26 cellular contexts compared by ENCODE assay signal in the genomic region with DNA sequence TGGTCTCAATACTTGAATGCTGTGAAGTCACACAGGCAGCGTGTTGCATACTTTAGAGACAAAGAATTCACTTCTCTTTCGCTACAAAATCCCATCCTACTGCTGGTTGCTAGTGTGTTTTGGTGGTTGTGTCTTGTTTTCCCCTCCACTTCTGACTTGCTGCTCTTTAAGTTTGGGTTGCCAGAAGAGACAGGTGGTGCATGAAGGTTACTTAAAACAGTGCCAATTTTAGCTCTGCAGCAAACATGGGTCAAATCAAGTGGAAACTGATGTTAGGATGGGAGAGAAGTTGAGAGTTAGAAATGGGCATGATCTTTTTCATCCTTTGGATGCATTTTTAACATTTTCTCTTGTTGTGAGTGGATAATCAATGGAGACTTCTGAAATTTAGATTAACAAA.
"Had no signal": no experiment of that assay in that cellular context is flagged by ENCODE, and none has a peak within 500 bp of the region (broad histone marks: within the 10 kb centered on the region; RNA-seq: fewer than 3 reads in every experiment).

No MANE protein-coding gene starts in this region.

- H3K27me3 Mint-ChIP-seq: activated CD4-positive, alpha-beta memory T cell treated with anti-CD3 and anti-CD28 coated beads for 36 hours; activated CD4-positive, alpha-beta T cell treated with anti-CD3 and anti-CD28 coated beads, Interleukin-2, amount 10 ng/mL, durations not matched to agents 7 days and 5 days; activated naive CD8-positive, alpha-beta T cell; activated T-helper 17 cell treated with anti-CD3 and anti-CD28 coated beads, Interleukin-2, amount 50 U/mL, for 72 hours; brain; central memory CD8-positive, alpha-beta T cell had no signal

- H3K27ac ChIP-seq: VCaP had no signal

- H3K4me2 ChIP-seq: SK-N-SH had no signal

- H3K9me2 ChIP-seq: SK-N-SH had no signal

- H3K36me3 Mint-ChIP-seq: activated CD4-positive, alpha-beta memory T cell treated with anti-CD3 and anti-CD28 coated beads for 36 hours; activated naive CD8-positive, alpha-beta T cell; brain had no signal

- H3K4me1 Mint-ChIP-seq: activated CD4-positive, alpha-beta T cell treated with anti-CD3 and anti-CD28 coated beads, Interleukin-2, amount 10 ng/mL, durations not matched to agents 7 days and 5 days; activated T-helper 17 cell treated with anti-CD3 and anti-CD28 coated beads, Interleukin-2, amount 50 U/mL, for 72 hours; brain; central memory CD8-positive, alpha-beta T cell had no signal

- H3K9me3 Mint-ChIP-seq: activated CD4-positive, alpha-beta memory T cell treated with anti-CD3 and anti-CD28 coated beads for 36 hours; activated CD4-positive, alpha-beta T cell treated with anti-CD3 and anti-CD28 coated beads, Interleukin-2, amount 10 ng/mL, durations not matched to agents 7 days and 5 days; activated naive CD4-positive, alpha-beta T cell treated with anti-CD3 and anti-CD28 coated beads for 36 hours; brain; central memory CD8-positive, alpha-beta T cell had no signal

- ATAC-seq: activated T-helper 17 cell treated with anti-CD3 and anti-CD28 coated beads, Interleukin-2, amount 50 U/mL, for 72 hours; Panc1; Right ventricle myocardium inferior had no signal

- H3K4me3 Mint-ChIP-seq: activated CD4-positive, alpha-beta memory T cell treated with anti-CD3 and anti-CD28 coated beads for 36 hours; activated CD4-positive, alpha-beta T cell treated with anti-CD3 and anti-CD28 coated beads, Interleukin-2, amount 10 ng/mL, durations not matched to agents 7 days and 5 days; activated naive CD4-positive, alpha-beta T cell treated with anti-CD3 and anti-CD28 coated beads for 36 hours; activated naive CD8-positive, alpha-beta T cell; activated T-helper 17 cell treated with anti-CD3 and anti-CD28 coated beads, Interleukin-2, amount 50 U/mL, for 72 hours; brain; central memory CD8-positive, alpha-beta T cell had no signal

- DNase-seq: activated CD4-positive, alpha-beta memory T cell treated with anti-CD3 and anti-CD28 coated beads for 36 hours; activated CD4-positive, alpha-beta T cell treated with anti-CD3 and anti-CD28 coated beads, Interleukin-2, amount 10 ng/mL, durations not matched to agents 7 days and 5 days; activated CD4-positive, CD25-positive, alpha-beta regulatory T cell; activated gamma-delta T cell; activated naive CD4-positive, alpha-beta T cell treated with anti-CD3 and anti-CD28 coated beads for 36 hours; activated T-cell treated with anti-CD3 and anti-CD28 coated beads for 4 hours; activated T-cell treated with anti-CD3 and anti-CD28 coated beads, Interleukin-2, amount 50 U/mL, for 48 hours; amygdala; KG1; NCI-H146; NCI-H2029; NCI-H2107; NCI-H526; NCI-H774; NK-92 treated with Interleukin-12 subunit alpha and Interleukin-12 subunit beta, amount 100 ng/mL, for 24 hours; OCI-M1; RPMI8226; SK-N-SH; T-helper 1 cell had no signal

- H3K27ac Mint-ChIP-seq: activated CD4-positive, alpha-beta memory T cell treated with anti-CD3 and anti-CD28 coated beads for 36 hours; activated CD4-positive, alpha-beta T cell treated with anti-CD3 and anti-CD28 coated beads, Interleukin-2, amount 10 ng/mL, durations not matched to agents 7 days and 5 days; activated naive CD4-positive, alpha-beta T cell treated with anti-CD3 and anti-CD28 coated beads for 36 hours; activated naive CD8-positive, alpha-beta T cell; activated T-helper 17 cell treated with anti-CD3 and anti-CD28 coated beads, Interleukin-2, amount 50 U/mL, for 72 hours had no signal
